Comparison of ENCODE assay signal across 22 cellular contexts in the genomic region with DNA sequence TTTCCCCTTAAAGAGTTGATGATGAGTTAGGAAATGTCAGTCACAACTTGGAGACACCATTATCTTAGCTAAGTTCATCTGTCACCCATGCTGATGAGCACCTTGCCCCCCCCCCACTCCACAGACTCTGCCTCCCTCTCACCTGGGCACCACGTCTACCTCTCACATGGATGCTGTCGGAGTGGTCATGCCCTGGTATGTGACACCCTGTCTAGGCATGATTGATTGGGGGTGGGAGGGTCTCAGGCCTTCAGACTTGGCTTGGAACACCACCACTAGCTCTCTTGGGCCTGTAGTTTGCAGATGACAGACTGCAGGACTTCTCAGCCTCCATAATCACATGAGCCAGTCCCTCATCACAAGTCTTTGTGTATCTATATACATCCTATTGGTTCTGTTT.
"Had no signal": no experiment of that assay in that cellular context is flagged by ENCODE, and none has a peak within 500 bp of the region (broad histone marks: within the 10 kb centered on the region; RNA-seq: fewer than 3 reads in every experiment).

No MANE protein-coding gene starts in this region.

- H3K4me3 ChIP-seq: gastrocnemius medialis, left ventricle myocardium inferior, neural progenitor cell, stomach, suprapubic skin, tibial nerve had no signal

- H3K9ac ChIP-seq: neural progenitor cell had no signal

- H3K36me3 ChIP-seq: neural progenitor cell had no signal

- H3K4me1 ChIP-seq: gastrocnemius medialis, left ventricle myocardium inferior, neural progenitor cell, stomach, suprapubic skin, tibial nerve had no signal

- H3K4me2 ChIP-seq: neural progenitor cell had no signal

- H2AFZ ChIP-seq: neural progenitor cell had no signal

- FAIRE-seq: small intestine, urothelium cell line had no signal

- ATAC-seq: gastrocnemius medialis; sciatic nerve; stimulated activated memory B cell treated with anti-CD40 and anti-IgM and Interleukin-4, amounts not matched to agents 10 μg/mL and 1 μg/mL and 100 μg/mL, for 72 hours; WTC11 had no signal

- H3K4me1 Mint-ChIP-seq: brain; neural progenitor cell; stimulated activated memory B cell treated with anti-CD40 and anti-IgM and Interleukin-4, amounts not matched to agents 10 μg/mL and 1 μg/mL and 100 μg/mL, for 72 hours had no signal

- H3K27me3 Mint-ChIP-seq: brain; stimulated activated memory B cell treated with anti-CD40 and anti-IgM and Interleukin-4, amounts not matched to agents 10 μg/mL and 1 μg/mL and 100 μg/mL, for 72 hours had no signal

- DNase-seq: activated CD4-positive, alpha-beta T cell treated with anti-CD3 and anti-CD28 coated beads for 4 hours; activated gamma-delta T cell; activated naive CD4-positive, alpha-beta T cell treated with anti-CD3 and anti-CD28 coated beads, Interleukin-2, amount 50 U/mL, for 16 hours; aorta; dermis blood vessel endothelial cell; effector CD8-positive, alpha-beta T cell; gastrocnemius medialis; hippocampal formation; left ventricle myocardium inferior; small intestine; stimulated activated CD4-positive, alpha-beta T cell treated with anti-CD3 and anti-CD28 coated beads, Interleukin-2, amount 100 ng/mL, for 24 hours; stomach; T1000 had no signal

- H3K27ac Mint-ChIP-seq: brain; neural progenitor cell; stimulated activated memory B cell treated with anti-CD40 and anti-IgM and Interleukin-4, amounts not matched to agents 10 μg/mL and 1 μg/mL and 100 μg/mL, for 72 hours; T-helper 1 cell treated with Interleukin-12 subunit alpha and Interleukin-12 subunit beta and Interleukin-4 antibody, amounts not matched to agents 30 μg/mL and 1 μg/mL, for 36 hours; WTC11 had no signal

- H3K27ac ChIP-seq: gastrocnemius medialis, left ventricle myocardium inferior, neural progenitor cell, stomach, suprapubic skin, tibial nerve had no signal

- H3K9me3 ChIP-seq: gastrocnemius medialis had no signal

- H3K27me3 ChIP-seq: gastrocnemius medialis, neural progenitor cell, stomach, suprapubic skin, tibial nerve had no signal

- H3K4me3 Mint-ChIP-seq: brain; neural progenitor cell; stimulated activated memory B cell treated with anti-CD40 and anti-IgM and Interleukin-4, amounts not matched to agents 10 μg/mL and 1 μg/mL and 100 μg/mL, for 72 hours; T-helper 1 cell treated with Interleukin-12 subunit alpha and Interleukin-12 subunit beta and Interleukin-4 antibody, amounts not matched to agents 30 μg/mL and 1 μg/mL, for 36 hours; WTC11 had no signal
